8 cellular contexts compared by ENCODE assay signal in the genomic region with DNA sequence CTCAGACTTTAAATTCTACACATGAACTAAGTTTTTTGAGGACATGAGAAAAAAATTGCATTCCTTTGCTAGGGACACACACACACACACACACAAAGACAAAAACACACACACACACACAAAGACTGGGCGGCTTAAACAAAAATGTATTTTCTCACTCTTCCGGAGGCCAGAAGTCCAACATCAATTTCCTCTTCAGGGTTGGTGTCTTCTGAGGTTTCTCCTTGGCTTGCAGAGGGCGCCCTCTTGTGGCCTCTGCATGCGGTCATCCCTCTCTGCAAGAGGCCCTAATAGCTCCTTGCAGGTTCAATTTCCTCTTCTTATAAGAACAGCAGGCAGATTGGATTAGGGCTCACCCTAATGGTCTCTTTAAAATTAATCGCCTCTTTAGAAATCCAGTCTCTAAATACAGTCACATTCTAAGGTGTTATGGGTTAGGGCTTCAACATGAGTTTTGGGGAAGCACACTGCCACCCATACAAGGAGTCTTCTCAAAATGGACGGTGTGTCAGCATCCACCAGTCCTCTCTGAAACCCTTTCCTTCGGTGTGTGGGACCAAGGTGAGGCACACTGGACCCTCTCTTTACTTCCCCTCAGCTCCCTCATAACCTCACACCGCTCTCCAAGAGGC.
DNase-seq lines count a peak whose midpoint lies in the region; TF ChIP-seq lines count a peak whose summit lies in the region.

No MANE protein-coding gene starts in this region.

- H3K27me3 Mint-ChIP-seq in HFFc6 (ENCODE audit: insufficient read depth): peaks cover 3% of the 10 kb centered on the region; the same call in 1 of the 2 replicates

- H3K36me3 Mint-ChIP-seq in HFFc6 (ENCODE audit: low read depth): no peaks in the 10 kb centered on the region

- H3K9me3 ChIP-seq in testis: no peaks in the 10 kb centered on the region

- H3K27ac Mint-ChIP-seq in HFFc6: no peak overlapping the region

- DNase-seq in GM06990 (ENCODE audit: extremely low read depth, insufficient read length): peak; percentile 70
- DNase-seq in HFFc6: peak; percentile 81
- DNase-seq in MV-4-11 (lab: John Stamatoyannopoulos, UW): peak; percentile 90
- peak; percentile 85 for DNase-seq in SK-N-DZ (ENCODE audit: low spot score)
- peak; percentile 83 for DNase-seq in activated naive CD4-positive, alpha-beta T cell treated with anti-CD3 and anti-CD28 coated beads, Interleukin-2, amount 50 U/mL, for 16 hours
- DNase-seq in globus pallidus (ENCODE audit: low spot score): peak; percentile 84
- DNase-seq in occipital lobe (lab: John Stamatoyannopoulos, UW): peak; percentile 78
- DNase-seq in testis: peak; percentile 94

- H3K27ac ChIP-seq in testis: peak overlapping the region; percentile 36 to 48

- WGBS in testis, 2 donors: 6 to 9% methylated on average over 8 of the region's 8 CpGs

- peak; percentile 91 for TF ChIP-seq CTCF in GM06990 (IDR thresholded peaks at IDR 0.05; ENCODE audit: insufficient read depth, low read length, poor library complexity, severe bottlenecking)
- peak; percentile 86 for TF ChIP-seq CTCF in HFFc6 (IDR thresholded peaks at IDR 0.05)
- TF ChIP-seq CTCF in testis (IDR thresholded peaks at IDR 0.05): peak; percentile 86 to 93 (median 90)

- H3K4me3 ChIP-seq in GM06990 (replicated peaks; ENCODE audit: low read depth, low read length): peak overlapping the region; percentile 58
- H3K4me3 ChIP-seq in testis: peak overlapping the region; percentile 21 to 57

- H3K27me3 ChIP-seq in GM06990 (replicated peaks; ENCODE audit: control insufficient read depth, insufficient read depth, low read length): no peaks in the 10 kb centered on the region
- H3K27me3 ChIP-seq in testis: no peaks in the 10 kb centered on the region

- peak overlapping the region; percentile 85 for H3K4me3 Mint-ChIP-seq in HFFc6

- peaks cover 21% of the 10 kb centered on the region for H3K4me1 Mint-ChIP-seq in HFFc6 (ENCODE audit: low read depth)

- peaks cover 6% of the 10 kb centered on the region for H3K4me1 ChIP-seq in testis

- intact Hi-C loops in testis (cut with DNase I; ENCODE audit: low total_unique reads): loop anchor here (5.0 kb wide), 1 partner anchor 337 kb away; no protein-coding TSS in a partner anchor

- H3K36me3 ChIP-seq in GM06990 (ENCODE audit: control insufficient read depth, insufficient read depth, low read length) (no peaks in the 10 kb centered on the region), testis (ENCODE audit: low read depth, missing control alignments) (no peaks in the 10 kb centered on the region)

- no peak for TF ChIP-seq POLR2A in testis (IDR thresholded peaks at IDR 0.05)

- no peaks in the 10 kb centered on the region for H3K9me3 Mint-ChIP-seq in HFFc6

Comparison
In these comparisons a context has a peak if more than half of its experiments do, and no peak if none do; other contexts are left out.
1. Peak in every context shown above with its lines: DNase-seq, H3K4me3 ChIP-seq and H3K27ac ChIP-seq.